Comparison of ENCODE assay signal across 8 cellular contexts in the genomic region with DNA sequence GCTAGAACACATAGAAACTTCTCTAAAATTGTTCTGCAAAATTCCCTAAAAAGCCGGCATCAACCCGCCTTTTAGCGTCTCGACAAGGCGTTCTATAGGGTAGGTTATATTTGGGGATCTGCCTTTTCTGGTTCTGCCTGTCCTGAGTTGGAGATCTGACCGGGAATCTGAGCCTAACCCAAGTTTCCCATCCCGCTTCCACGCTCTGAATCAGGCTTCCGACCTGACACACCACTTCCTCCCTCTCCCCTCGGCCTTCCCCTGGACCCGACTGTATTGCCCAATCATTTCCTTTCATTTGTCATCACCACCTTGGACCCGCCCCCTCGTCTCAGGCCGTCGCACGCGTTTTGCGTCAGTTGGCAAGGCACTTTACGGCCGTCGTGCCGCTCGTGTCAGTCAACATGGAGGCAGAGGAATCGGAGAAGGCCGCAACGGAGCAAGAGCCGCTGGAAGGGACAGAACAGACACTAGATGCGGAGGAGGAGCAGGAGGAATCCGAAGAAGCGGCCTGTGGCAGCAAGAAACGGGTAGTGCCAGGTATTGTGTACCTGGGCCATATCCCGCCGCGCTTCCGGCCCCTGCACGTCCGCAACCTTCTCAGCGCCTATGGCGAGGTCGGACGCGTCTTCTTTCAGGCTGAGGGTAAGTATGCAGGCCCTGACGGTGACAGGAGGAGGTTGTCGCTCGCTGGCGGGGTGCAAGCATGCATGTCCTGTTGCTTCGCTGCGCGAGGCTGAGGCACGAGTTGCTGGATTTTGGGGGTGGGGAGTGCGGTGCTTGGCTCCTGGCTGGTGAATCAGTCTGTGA. TPM values are rescaled to one million over a fixed set of nuclear protein-coding genes. Genes with fewer than 3 reads are reported as not detected.
DNase-seq lines count a peak whose midpoint lies in the region; ATAC-seq and TF ChIP-seq lines count a peak whose summit lies in the region.

ABT1 (plus strand) TSS at position 375 of the 810 bp plus-strand sequence; CDS start at position 405, 30 bp downstream.

- 0 out of 2 replicates have a peak, but pooled peaks cover 8% of the 10 kb centered on the region for H3K4me1 ChIP-seq in PC-9 (replicated peaks; ENCODE audit: insufficient read depth)

- no peaks in the 10 kb centered on the region for H4K20me1 ChIP-seq in PC-9 (ENCODE audit: insufficient read depth)

- H3K27ac ChIP-seq in PC-9 = peak within 1 kb of the TSS; percentile 48

- peaks cover 25% of the 10 kb centered on the region; the same call in 1 of the 2 replicates for H3F3A ChIP-seq in PC-9 (ENCODE audit: insufficient read depth, low read depth)

- CTCF ChIA-PET in PC-9 (lab: Charles Lee) = interaction anchor here (0.7 kb wide), 1 partner anchor 531 kb away, joined by 3 read pairs; no protein-coding TSS in a partner anchor

- peak within 1 kb of the TSS; percentile 99 for H3K4me2 ChIP-seq in PC-9

- H2AFZ ChIP-seq in PC-9 = peak within 1 kb of the TSS; percentile 91

- TF ChIP-seq CTCF in PC-9 (conservative IDR thresholded peaks at IDR 0.05) = no peak

- peak; percentile 95 for DNase-seq in DMS153 treated with DMSO at 0.1 percent for 48 hours (lab: John Stamatoyannopoulos, UW; ENCODE audit: unreplicated experiment)
- DNase-seq in KBM-7 = peak; percentile 98
- DNase-seq in PC-9 = peak; percentile 94 to 98
- DNase-seq in activated T-cell treated with anti-CD3 and anti-CD28 coated beads, Interleukin-2, amount 50 U/mL, for 1 hour = peak; percentile 96
- peak; percentile 98 to 99 for DNase-seq in erythroblast (lab: John Stamatoyannopoulos, UW)
- peak; percentile 99 for DNase-seq in mucosa of gallbladder (ENCODE audit: low spot score)
- DNase-seq in stimulated activated CD8-positive, alpha-beta memory T cell treated with anti-CD3 and anti-CD28 coated beads, Interleukin-4, amount 100 ng/mL, for 4 hours (ENCODE audit: low read depth in 2 of 2, low spot score in 1 of 2) = peak; percentile 96 to 98

- POLR2A ChIA-PET in PC-9 (lab: Charles Lee; ENCODE audit: unreplicated experiment) = no interaction called here

- in situ Hi-C loops in KBM-7 (cut with MboI; ENCODE audit: low pct_unique_long_range_greater_than_20kb, low sequenced_read_pairs) = no loop called here

- peaks cover 20% of the 10 kb centered on the region for H3K79me2 ChIP-seq in PC-9 (ENCODE audit: low read depth)

- H3K9me2 ChIP-seq in PC-9 (ENCODE audit: insufficient read depth) = no peaks in the 10 kb centered on the region

- no peaks in the 10 kb centered on the region for H3K9me3 ChIP-seq in PC-9 (ENCODE audit: insufficient read depth, low read depth)

- intact Hi-C loops in PC-9 (cut with micrococcal nuclease; ENCODE audit: unreplicated experiment) = loop anchor here (1.0 to 5.0 kb wide), 6 partner anchors 19 to 1301 kb away; a partner anchor contains a TSS

- no TSS peak for BruUV-seq in PC-9 (replicated peaks; lab: Mats Ljungman, UMichigan)

- ATAC-seq in GM21717 (IDR thresholded peaks at IDR 0.05; ENCODE audit: unreplicated experiment) = peak; percentile 76

- TF ChIP-seq POLR2A in erythroblast (IDR thresholded peaks at IDR 0.05; ENCODE audit: low read length) = peak; percentile 93

- H3K4me3 ChIP-seq in PC-9 = peak within 1 kb of the TSS; percentile 91

- H3K36me3 ChIP-seq in PC-9 (ENCODE audit: low read depth) = peaks cover 9% of the 10 kb centered on the region; the same call in 1 of the 2 replicates

- no peaks in the 10 kb centered on the region for H3K27me3 ChIP-seq in PC-9 (ENCODE audit: insufficient read depth, low read depth)

RNA-seq across cellular contexts. Expression of gene ABT1, which starts in this region (rescaled TPM):
- 16.8 and 19.5 TPM in 2 replicates for total RNA-seq in PC-9 (2021)
- total RNA-seq in mucosa of gallbladder = 11.6 TPM

Comparison
In these comparisons a context has a peak if more than half of its experiments do, and no peak if none do; other contexts are left out.
1. Peak in every context shown above with its lines: DNase-seq, ATAC-seq, H3K4me3 ChIP-seq and H3K27ac ChIP-seq.